ENCODE assay signal across 1 cellular context in genomic region chr11:67463680-67464410, GRCh38.
TF ChIP-seq lines count a peak whose summit lies in the region.

No MANE protein-coding gene starts in this region.

TF ChIP-seq in K562, 482 proteins besides CTCF, POLR2A, EP300 and RAD21 (continued from another document):
- TF ChIP-seq, protein P1, sequence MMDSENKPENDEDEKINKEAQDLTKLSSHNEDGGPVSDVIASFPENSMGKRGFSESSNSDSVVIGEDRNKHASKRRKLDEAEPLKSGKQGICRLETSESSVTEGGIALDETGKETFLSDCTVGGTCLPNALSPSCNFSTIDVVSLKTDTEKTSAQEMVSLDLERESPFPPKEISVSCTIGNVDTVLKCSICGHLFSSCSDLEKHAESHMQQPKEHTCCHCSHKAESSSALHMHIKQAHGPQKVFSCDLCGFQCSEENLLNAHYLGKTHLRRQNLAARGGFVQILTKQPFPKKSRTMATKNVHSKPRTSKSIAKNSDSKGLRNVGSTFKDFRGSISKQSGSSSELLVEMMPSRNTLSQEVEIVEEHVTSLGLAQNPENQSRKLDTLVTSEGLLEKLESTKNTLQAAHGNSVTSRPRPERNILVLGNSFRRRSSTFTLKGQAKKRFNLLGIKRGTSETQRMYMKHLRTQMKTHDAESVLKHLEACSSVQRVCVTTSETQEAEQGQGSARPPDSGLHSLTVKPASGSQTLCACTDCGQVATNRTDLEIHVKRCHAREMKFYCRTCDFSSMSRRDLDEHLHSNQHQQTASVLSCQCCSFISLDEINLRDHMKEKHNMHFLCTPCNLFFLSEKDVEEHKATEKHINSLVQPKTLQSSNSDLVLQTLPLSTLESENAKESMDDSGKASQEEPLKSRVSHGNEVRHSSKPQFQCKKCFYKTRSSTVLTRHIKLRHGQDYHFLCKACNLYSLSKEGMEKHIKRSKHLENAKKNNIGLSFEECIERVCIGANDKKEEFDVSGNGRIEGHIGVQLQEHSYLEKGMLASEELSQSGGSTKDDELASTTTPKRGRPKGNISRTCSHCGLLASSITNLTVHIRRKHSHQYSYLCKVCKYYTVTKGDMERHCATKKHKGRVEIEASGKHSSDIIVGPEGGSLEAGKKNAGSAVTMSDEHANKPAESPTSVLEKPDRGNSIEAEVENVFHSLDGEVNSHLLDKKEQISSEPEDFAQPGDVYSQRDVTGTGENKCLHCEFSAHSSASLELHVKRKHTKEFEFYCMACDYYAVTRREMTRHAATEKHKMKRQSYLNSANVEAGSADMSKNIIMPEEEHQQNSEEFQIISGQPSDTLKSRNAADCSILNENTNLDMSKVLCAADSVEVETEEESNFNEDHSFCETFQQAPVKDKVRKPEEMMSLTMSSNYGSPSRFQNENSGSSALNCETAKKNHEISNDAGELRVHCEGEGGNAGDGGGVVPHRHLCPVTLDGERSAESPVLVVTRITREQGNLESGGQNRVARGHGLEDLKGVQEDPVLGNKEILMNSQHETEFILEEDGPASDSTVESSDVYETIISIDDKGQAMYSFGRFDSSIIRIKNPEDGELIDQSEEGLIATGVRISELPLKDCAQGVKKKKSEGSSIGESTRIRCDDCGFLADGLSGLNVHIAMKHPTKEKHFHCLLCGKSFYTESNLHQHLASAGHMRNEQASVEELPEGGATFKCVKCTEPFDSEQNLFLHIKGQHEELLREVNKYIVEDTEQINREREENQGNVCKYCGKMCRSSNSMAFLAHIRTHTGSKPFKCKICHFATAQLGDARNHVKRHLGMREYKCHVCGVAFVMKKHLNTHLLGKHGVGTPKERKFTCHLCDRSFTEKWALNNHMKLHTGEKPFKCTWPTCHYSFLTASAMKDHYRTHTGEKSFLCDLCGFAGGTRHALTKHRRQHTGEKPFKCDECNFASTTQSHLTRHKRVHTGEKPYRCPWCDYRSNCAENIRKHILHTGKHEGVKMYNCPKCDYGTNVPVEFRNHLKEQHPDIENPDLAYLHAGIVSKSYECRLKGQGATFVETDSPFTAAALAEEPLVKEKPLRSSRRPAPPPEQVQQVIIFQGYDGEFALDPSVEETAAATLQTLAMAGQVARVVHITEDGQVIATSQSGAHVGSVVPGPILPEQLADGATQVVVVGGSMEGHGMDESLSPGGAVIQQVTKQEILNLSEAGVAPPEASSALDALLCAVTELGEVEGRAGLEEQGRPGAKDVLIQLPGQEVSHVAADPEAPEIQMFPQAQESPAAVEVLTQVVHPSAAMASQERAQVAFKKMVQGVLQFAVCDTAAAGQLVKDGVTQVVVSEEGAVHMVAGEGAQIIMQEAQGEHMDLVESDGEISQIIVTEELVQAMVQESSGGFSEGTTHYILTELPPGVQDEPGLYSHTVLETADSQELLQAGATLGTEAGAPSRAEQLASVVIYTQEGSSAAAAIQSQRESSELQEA (IDR thresholded peaks at IDR 0.05; ENCODE audit: low read depth), result 0 out of 2 replicates have a peak, but pooled peaks have one; percentile 26
- TF ChIP-seq FOXK2 (conservative IDR thresholded peaks at IDR 0.05 in 1 of 2, IDR thresholded peaks at IDR 0.05 in 1 of 2; ENCODE audit: low read depth in 2 of 2), result 0 out of 4 replicates have a peak, but pooled peaks of 1 of the 2 experiments have one; percentile 9
- TF ChIP-seq SMAD4 (CRISPR knock-in tag; conservative IDR thresholded peaks at IDR 0.05), result peak; percentile 92
- TF ChIP-seq SMARCA4 (IDR thresholded peaks at IDR 0.05), result 0 out of 2 replicates have a peak, but pooled peaks have one; percentile 42
- peak; percentile 62; the same call in 1 of the 2 replicates for TF ChIP-seq ZBED1 (IDR thresholded peaks at IDR 0.05)
- no peak for TF ChIP-seq DACH1 (IDR thresholded peaks at IDR 0.05; ENCODE audit: partially characterized antibody)
- TF ChIP-seq CREM (IDR thresholded peaks at IDR 0.05; ENCODE audit: low read depth), result peak; percentile 99
- TF ChIP-seq, protein P2, sequence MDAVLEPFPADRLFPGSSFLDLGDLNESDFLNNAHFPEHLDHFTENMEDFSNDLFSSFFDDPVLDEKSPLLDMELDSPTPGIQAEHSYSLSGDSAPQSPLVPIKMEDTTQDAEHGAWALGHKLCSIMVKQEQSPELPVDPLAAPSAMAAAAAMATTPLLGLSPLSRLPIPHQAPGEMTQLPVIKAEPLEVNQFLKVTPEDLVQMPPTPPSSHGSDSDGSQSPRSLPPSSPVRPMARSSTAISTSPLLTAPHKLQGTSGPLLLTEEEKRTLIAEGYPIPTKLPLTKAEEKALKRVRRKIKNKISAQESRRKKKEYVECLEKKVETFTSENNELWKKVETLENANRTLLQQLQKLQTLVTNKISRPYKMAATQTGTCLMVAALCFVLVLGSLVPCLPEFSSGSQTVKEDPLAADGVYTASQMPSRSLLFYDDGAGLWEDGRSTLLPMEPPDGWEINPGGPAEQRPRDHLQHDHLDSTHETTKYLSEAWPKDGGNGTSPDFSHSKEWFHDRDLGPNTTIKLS (IDR thresholded peaks at IDR 0.05; ENCODE audit: borderline replicate concordance, low read depth), result 0 out of 2 replicates have a peak, but pooled peaks have one; percentile 60
- TF ChIP-seq ZNF143 (CRISPR knock-in tag; IDR thresholded peaks at IDR 0.05), result 0 out of 2 replicates have a peak, but pooled peaks have one; percentile 35
- peak; percentile 62; the same call in 1 of the 2 replicates for TF ChIP-seq GABPB1 (CRISPR knock-in tag; IDR thresholded peaks at IDR 0.05)
- peak in 1 of 2 experiments; percentile 29; a peak in 1 of 4 replicates for TF ChIP-seq FOXA3 (CRISPR knock-in tag; conservative IDR thresholded peaks at IDR 0.05 in 1 of 2, IDR thresholded peaks at IDR 0.05 in 1 of 2)
- peak; percentile 14 to 52 for TF ChIP-seq E2F6 (IDR thresholded peaks at IDR 0.05; ENCODE audit: borderline replicate concordance in 1 of 2, extremely low read depth in 1 of 2, insufficient read depth in 1 of 2, insufficient read length in 1 of 2, low read depth in 1 of 2, low read length in 1 of 2, poor library complexity in 1 of 2, severe bottlenecking in 1 of 2)
- TF ChIP-seq NR4A1 (CRISPR knock-in tag; IDR thresholded peaks at IDR 0.05), result no peak
- TF ChIP-seq NR4A1 (tag; IDR thresholded peaks at IDR 0.05), result peak; percentile 86
- TF ChIP-seq PHF20 (IDR thresholded peaks at IDR 0.05; ENCODE audit: partially characterized antibody), result peak; percentile 77
- TF ChIP-seq KHSRP (IDR thresholded peaks at IDR 0.05), result no peak
- peak; percentile 53; the same call in 1 of the 2 replicates for TF ChIP-seq KLF1 (tag; IDR thresholded peaks at IDR 0.05)
- TF ChIP-seq, protein P3, sequence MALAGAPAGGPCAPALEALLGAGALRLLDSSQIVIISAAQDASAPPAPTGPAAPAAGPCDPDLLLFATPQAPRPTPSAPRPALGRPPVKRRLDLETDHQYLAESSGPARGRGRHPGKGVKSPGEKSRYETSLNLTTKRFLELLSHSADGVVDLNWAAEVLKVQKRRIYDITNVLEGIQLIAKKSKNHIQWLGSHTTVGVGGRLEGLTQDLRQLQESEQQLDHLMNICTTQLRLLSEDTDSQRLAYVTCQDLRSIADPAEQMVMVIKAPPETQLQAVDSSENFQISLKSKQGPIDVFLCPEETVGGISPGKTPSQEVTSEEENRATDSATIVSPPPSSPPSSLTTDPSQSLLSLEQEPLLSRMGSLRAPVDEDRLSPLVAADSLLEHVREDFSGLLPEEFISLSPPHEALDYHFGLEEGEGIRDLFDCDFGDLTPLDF (CRISPR knock-in tag; IDR thresholded peaks at IDR 0.05), result no peak
- peak; percentile 91 for TF ChIP-seq BACH1 (tag; IDR thresholded peaks at IDR 0.05)
- TF ChIP-seq, protein P4, sequence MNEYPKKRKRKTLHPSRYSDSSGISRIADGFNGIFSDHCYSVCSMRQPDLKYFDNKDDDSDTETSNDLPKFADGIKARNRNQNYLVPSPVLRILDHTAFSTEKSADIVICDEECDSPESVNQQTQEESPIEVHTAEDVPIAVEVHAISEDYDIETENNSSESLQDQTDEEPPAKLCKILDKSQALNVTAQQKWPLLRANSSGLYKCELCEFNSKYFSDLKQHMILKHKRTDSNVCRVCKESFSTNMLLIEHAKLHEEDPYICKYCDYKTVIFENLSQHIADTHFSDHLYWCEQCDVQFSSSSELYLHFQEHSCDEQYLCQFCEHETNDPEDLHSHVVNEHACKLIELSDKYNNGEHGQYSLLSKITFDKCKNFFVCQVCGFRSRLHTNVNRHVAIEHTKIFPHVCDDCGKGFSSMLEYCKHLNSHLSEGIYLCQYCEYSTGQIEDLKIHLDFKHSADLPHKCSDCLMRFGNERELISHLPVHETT (CRISPR knock-in tag; conservative IDR thresholded peaks at IDR 0.05 in 1 of 2, IDR thresholded peaks at IDR 0.05 in 1 of 2), result peak in 1 of 2 experiments; percentile 10; a peak in 1 of 4 replicates
- TF ChIP-seq C11orf30 (IDR thresholded peaks at IDR 0.05; ENCODE audit: low read depth), result peak; percentile 76
- no peak for TF ChIP-seq MCM7 (IDR thresholded peaks at IDR 0.05)
